Comparison of ENCODE assay signal across 9 cellular contexts in genomic region chr19:49870309-49870901, GRCh38. TPM values are rescaled to one million over a fixed set of nuclear protein-coding genes. Genes with fewer than 3 reads are reported as not detected.
DNase-seq lines count a peak whose midpoint lies in the region; ATAC-seq and TF ChIP-seq lines count a peak whose summit lies in the region.
"Had no signal": no experiment of that assay in that cellular context is flagged by ENCODE, and none has a peak within 500 bp of the region (broad histone marks: within the 10 kb centered on the region; RNA-seq: fewer than 3 reads in every experiment).

No MANE protein-coding gene starts in this region.

- no peak for ATAC-seq in HG02885 (IDR thresholded peaks at IDR 0.05; ENCODE audit: poor library complexity, unreplicated experiment)
- no peak for ATAC-seq in GM21423 (IDR thresholded peaks at IDR 0.05; ENCODE audit: unreplicated experiment)
- no peak for ATAC-seq in GM21390 (IDR thresholded peaks at IDR 0.05; ENCODE audit: unreplicated experiment)

- CTCF ChIA-PET in A673 (lab: Charles Lee), result no interaction called here

- H3K9ac ChIP-seq in colonic mucosa (ENCODE audit: low read depth in 2 of 2, low read length in 2 of 2), result peak overlapping the region; percentile 71 to 90
- H3K9ac ChIP-seq in mucosa of rectum (ENCODE audit: low read depth in 1 of 2, low read length in 2 of 2), result peak overlapping the region; percentile 62 to 74

- POLR2A ChIA-PET in A673 (lab: Charles Lee; ENCODE audit: low non-redundant PET), result no interaction called here

- H3K27me3 ChIP-seq in A673 (replicated peaks; ENCODE audit: insufficient read depth, low read depth, low read length, poor library complexity), result no peaks in the 10 kb centered on the region
- no peaks in the 10 kb centered on the region for H3K27me3 ChIP-seq in colonic mucosa
- no peaks in the 10 kb centered on the region for H3K27me3 ChIP-seq in mucosa of rectum (ENCODE audit: control insufficient read depth in 2 of 2, insufficient read depth in 2 of 2, low read length in 2 of 2)

- H3K36me3 Mint-ChIP-seq in IgD-negative memory B cell, result no peaks in the 10 kb centered on the region

- peak overlapping the region in 3 of 4 donors; percentile 69 to 92 (median 90) for H3K4me3 Mint-ChIP-seq in IgD-negative memory B cell
- H3K4me3 Mint-ChIP-seq: activated T-cell treated with anti-CD3 and anti-CD28 coated beads, Interleukin-2, amount 50 U/mL, for 4 hours had no signal

- H3K4me3 ChIP-seq in A673 (ENCODE audit: low read depth, low read length, poor library complexity, severe bottlenecking) (peak overlapping the region; percentile 52), colonic mucosa (peak overlapping the region; percentile 55), mucosa of rectum (ENCODE audit: low read length in 2 of 2) (peak overlapping the region; percentile 64 to 80)

- intact Hi-C loops in A673 (cut with micrococcal nuclease; ENCODE audit: unreplicated experiment), result loop anchor here (10.0 kb wide), 1 partner anchor 376 kb away; the partner anchor contains the start of gene RPS11
- intact Hi-C loops in colonic mucosa (cut with DNase I), result no loop called here

- no peaks in the 10 kb centered on the region for H3K27me3 Mint-ChIP-seq in IgD-negative memory B cell

- no peak for TF ChIP-seq CTCF in A673 (conservative IDR thresholded peaks at IDR 0.05; ENCODE audit: low read depth, low read length)
- TF ChIP-seq CTCF in colonic mucosa (IDR thresholded peaks at IDR 0.05), result no peak

- peaks cover 32% of the 10 kb centered on the region for H3K4me1 ChIP-seq in A673 (ENCODE audit: insufficient read depth, low read length, poor library complexity, severe bottlenecking)
- peaks cover 17% of the 10 kb centered on the region for H3K4me1 ChIP-seq in colonic mucosa
- peaks cover 23 to 31% of the 10 kb centered on the region in 2 donors for H3K4me1 ChIP-seq in mucosa of rectum (ENCODE audit: control insufficient read depth in 2 of 2, insufficient read depth in 2 of 2, low read length in 2 of 2)

- H3K9me3 ChIP-seq in A673 (ENCODE audit: low read depth, low read length, poor library complexity, severe bottlenecking) (no peaks in the 10 kb centered on the region), colonic mucosa (no peaks in the 10 kb centered on the region), mucosa of rectum (ENCODE audit: control insufficient read depth in 2 of 2, low read length in 2 of 2) (no peaks in the 10 kb centered on the region)

- H3K9me3 Mint-ChIP-seq in IgD-negative memory B cell, result no peaks in the 10 kb centered on the region
- H3K9me3 Mint-ChIP-seq: activated T-cell treated with anti-CD3 and anti-CD28 coated beads, Interleukin-2, amount 50 U/mL, for 4 hours had no signal

- peaks cover 8 to 36% (median 11%) of the 10 kb centered on the region in 3 donors for H3K4me1 Mint-ChIP-seq in IgD-negative memory B cell

- peak overlapping the region; percentile 79 for H3K27ac ChIP-seq in A673 (ENCODE audit: low read depth, low read length, poor library complexity, severe bottlenecking)
- peak overlapping the region; percentile 91 for H3K27ac ChIP-seq in colonic mucosa
- H3K27ac ChIP-seq in mucosa of rectum (ENCODE audit: low read depth in 2 of 2, low read length in 2 of 2), result peak overlapping the region; percentile 92 to 94

- BruUV-seq in A673 (replicated peaks; lab: Mats Ljungman, UMichigan), result no TSS peak

- DNase-seq in A673 (ENCODE audit: low spot score) (no peak), colonic mucosa (no peak), activated gamma-delta T cell (lab: John Stamatoyannopoulos, UW) (no peak)

- peak overlapping the region in 2 of 3 donors; percentile 36 to 90 for H3K27ac Mint-ChIP-seq in IgD-negative memory B cell

- H3K36me3 ChIP-seq in A673 (ENCODE audit: insufficient read depth, low read length, poor library complexity, severe bottlenecking) (peaks cover 7% of the 10 kb centered on the region), colonic mucosa (no peaks in the 10 kb centered on the region), mucosa of rectum (ENCODE audit: control insufficient read depth in 2 of 2, insufficient read depth in 2 of 2, low read length in 2 of 2) (peaks cover 2 to 3% of the 10 kb centered on the region in 2 donors)

RNA-seq across cellular contexts. Expression of gene PNKP, which starts 3.0 kb away (rescaled TPM):
- total RNA-seq in A673 (2021) (122 and 130 TPM in 2 replicates), colonic mucosa (100 to 1,000 TPM in 1 of 2 donors, 10 to 100 TPM in 1; 53.7 to 137 TPM)
- polyA plus RNA-seq in IgD-negative memory B cell, result 56.3 TPM

RNA-seq across cellular contexts. Expression of gene AKT1S1, which starts 6.8 kb away (rescaled TPM):
- total RNA-seq in A673 (2021), result 80.3 and 81.5 TPM in 2 replicates
- polyA plus RNA-seq in IgD-negative memory B cell, result 5.0 TPM
- 10 to 100 TPM; 32.7 to 74.9 TPM for total RNA-seq in colonic mucosa

RNA-seq across cellular contexts. Expression of gene TBC1D17, which starts 7.1 kb away (rescaled TPM):
- 35.1 and 40.0 TPM in 2 replicates for total RNA-seq in A673 (2021)
- 19.1 TPM for polyA plus RNA-seq in IgD-negative memory B cell
- 10 to 100 TPM; 29.4 to 33.7 TPM for total RNA-seq in colonic mucosa

RNA-seq across cellular contexts. Expression of gene PTOV1, which starts 19.4 kb away (rescaled TPM):
- 331 and 356 TPM in 2 replicates for total RNA-seq in A673 (2021)
- 45.0 TPM for polyA plus RNA-seq in IgD-negative memory B cell
- 100 to 1,000 TPM; 109 to 128 TPM for total RNA-seq in colonic mucosa

RNA-seq across cellular contexts. Expression of gene IL4I1, which starts 26.3 kb away (rescaled TPM):
- total RNA-seq in A673 (2021) (1.3 TPM in 2 replicates), colonic mucosa (1 to 10 TPM; 1.0 to 2.4 TPM)
- polyA plus RNA-seq in IgD-negative memory B cell, result 0.39 TPM
